In genomic region chr5:83125560-83125959, GRCh38 we compare ENCODE assay signal across 29 cellular contexts.
"Had no signal": no experiment of that assay in that cellular context is flagged by ENCODE, and none has a peak within 500 bp of the region (broad histone marks: within the 10 kb centered on the region; RNA-seq: fewer than 3 reads in every experiment).

No MANE protein-coding gene starts in this region.

- H3K4me3 ChIP-seq: left lung, lower lobe of right lung, neural progenitor cell, right atrium auricular region, sigmoid colon, spleen, tibial nerve, upper lobe of left lung, vagina had no signal

- H3K27ac Mint-ChIP-seq: mesothelial cell of epicardium; natural killer cell; nephron progenitor cell; neural progenitor cell; stimulated activated memory B cell treated with anti-CD40 and anti-IgM and Interleukin-4, amounts not matched to agents 10 μg/mL and 1 μg/mL and 100 μg/mL, for 72 hours; stimulated activated naive CD8-positive, alpha-beta T cell treated with anti-CD3 and anti-CD28 coated beads, Interleukin-15, amount 100 ng/mL, for 72 hours had no signal

- H3K27me3 ChIP-seq: left lung, neural progenitor cell, neutrophil, right atrium auricular region, sigmoid colon, spleen, tibial nerve, upper lobe of left lung, vagina had no signal

- H3K27me3 Mint-ChIP-seq: naive B cell; stimulated activated memory B cell treated with anti-CD40 and anti-IgM and Interleukin-4, amounts not matched to agents 10 μg/mL and 1 μg/mL and 100 μg/mL, for 72 hours; stimulated activated naive CD8-positive, alpha-beta T cell treated with anti-CD3 and anti-CD28 coated beads, Interleukin-15, amount 100 ng/mL, for 72 hours had no signal

- H3K36me3 Mint-ChIP-seq: natural killer cell had no signal

- H3K36me3 ChIP-seq: left lung, lower lobe of right lung, neural progenitor cell, neutrophil, right atrium auricular region, sigmoid colon, upper lobe of left lung, vagina had no signal

- H3K4me2 ChIP-seq: neural progenitor cell had no signal

- H3K27ac ChIP-seq: left lung, lower lobe of right lung, neural progenitor cell, neutrophil, parathyroid adenoma, right atrium auricular region, sigmoid colon, spleen, tibial nerve, upper lobe of left lung, vagina had no signal

- H3K4me1 Mint-ChIP-seq: mesothelial cell of epicardium; naive B cell; natural killer cell; nephron progenitor cell; neural progenitor cell; stimulated activated memory B cell treated with anti-CD40 and anti-IgM and Interleukin-4, amounts not matched to agents 10 μg/mL and 1 μg/mL and 100 μg/mL, for 72 hours; stimulated activated naive CD8-positive, alpha-beta T cell treated with anti-CD3 and anti-CD28 coated beads, Interleukin-15, amount 100 ng/mL, for 72 hours had no signal

- H3K4me1 ChIP-seq: left lung, lower lobe of right lung, neural progenitor cell, parathyroid adenoma, right atrium auricular region, sigmoid colon, spleen, tibial nerve, upper lobe of left lung, vagina had no signal

- ATAC-seq: left colon; left lung; lower lobe of right lung; natural killer cell; stimulated activated memory B cell treated with anti-CD40 and anti-IgM and Interleukin-4, amounts not matched to agents 10 μg/mL and 1 μg/mL and 100 μg/mL, for 72 hours; stimulated activated naive CD8-positive, alpha-beta T cell treated with anti-CD3 and anti-CD28 coated beads, Interleukin-15, amount 100 ng/mL, for 72 hours had no signal

- H3K4me3 Mint-ChIP-seq: mesothelial cell of epicardium; naive B cell; natural killer cell; nephron progenitor cell; neural progenitor cell; stimulated activated memory B cell treated with anti-CD40 and anti-IgM and Interleukin-4, amounts not matched to agents 10 μg/mL and 1 μg/mL and 100 μg/mL, for 72 hours; stimulated activated naive CD8-positive, alpha-beta T cell treated with anti-CD3 and anti-CD28 coated beads, Interleukin-15, amount 100 ng/mL, for 72 hours had no signal

- H2AFZ ChIP-seq: neural progenitor cell, parathyroid adenoma had no signal

- H3K9me3 ChIP-seq: lower lobe of right lung, neutrophil, right atrium auricular region, upper lobe of left lung, vagina had no signal

- H3K79me2 ChIP-seq: parathyroid adenoma had no signal

- H3K9ac ChIP-seq: neural progenitor cell, parathyroid adenoma had no signal

- DNase-seq: hypothalamus; kidney glomerular epithelial cell; left colon; lower lobe of right lung; mammary epithelial cell; mesenchymal stem cell; naive B cell; natural killer cell; nephron progenitor cell; occipital lobe; sigmoid colon; small intestine; spleen; stimulated activated CD4-positive, alpha-beta T cell treated with anti-CD3 and anti-CD28 coated beads, Interleukin-2, amount 100 ng/mL, for 48 hours; stimulated activated CD4-positive, alpha-beta T cell treated with anti-CD3 and anti-CD28 coated beads, Interleukin-4, amount 100 ng/mL, for 4 hours; stimulated activated CD8-positive, alpha-beta memory T cell treated with anti-CD3 and anti-CD28 coated beads, Interleukin-4, amount 100 ng/mL, for 48 hours; stimulated activated naive CD4-positive, alpha-beta T cell treated with Interleukin-2 at 50 U/mL for 16 hours; stimulated activated naive CD8-positive, alpha-beta T cell treated with anti-CD3 and anti-CD28 coated beads, Interleukin-15, amount 100 ng/mL, for 72 hours; substantia nigra; upper lobe of left lung had no signal
